In genomic region chr6:16154904-16155303, GRCh38 we compare ENCODE assay signal across 16 cellular contexts. TPM values are rescaled to one million over a fixed set of nuclear protein-coding genes. Genes with fewer than 3 reads are reported as not detected.
DNase-seq lines count a peak whose midpoint lies in the region; ATAC-seq and TF ChIP-seq lines count a peak whose summit lies in the region.
"Had no signal": no experiment of that assay in that cellular context is flagged by ENCODE, and none has a peak within 500 bp of the region (broad histone marks: within the 10 kb centered on the region; RNA-seq: fewer than 3 reads in every experiment).

No MANE protein-coding gene starts in this region.

- TF ChIP-seq CTCF in MCF 10A (IDR thresholded peaks at IDR 0.05; ENCODE audit: unreplicated experiment) (no peak), breast epithelium (IDR thresholded peaks at IDR 0.05) (no peak), left lung (IDR thresholded peaks at IDR 0.05) (no peak)

- POLR2A ChIA-PET in MCF 10A (lab: Yijun Ruan, JAX): interaction anchor here (2.9 kb wide), 1 partner anchor 18 kb away, joined by 9 read pairs; no protein-coding TSS in a partner anchor
- POLR2A ChIA-PET in activated CD4-positive, alpha-beta T cell treated with anti-CD3 and anti-CD28 coated beads for 36 hours (lab: Charles Lee): no interaction called here
- POLR2A ChIA-PET in HEK293T (lab: Yijun Ruan, JAX): no interaction called here

- intact Hi-C loops in MCF 10A (cut with micrococcal nuclease) (no loop called here), breast epithelium (cut with DNase I; ENCODE audit: low total_unique reads) (no loop called here), left lung (cut with DNase I) (no loop called here)
- intact Hi-C loops in activated CD4-positive, alpha-beta T cell treated with anti-CD3 and anti-CD28 coated beads for 36 hours (cut with DNase I, micrococcal nuclease): no loop called here

- H3K9me3 ChIP-seq in breast epithelium (no peaks in the 10 kb centered on the region), left lung (peaks cover 0 to 5% of the 10 kb centered on the region in 2 donors)
- H3K9me3 ChIP-seq: sigmoid colon, transverse colon had no signal

- H3K27ac ChIP-seq in breast epithelium (peak overlapping the region in 1 of 2 donors; percentile 48), left lung (no peak overlapping the region)
- H3K27ac ChIP-seq: 22Rv1, sigmoid colon, transverse colon had no signal

- no peak overlapping the region for H3K27ac Mint-ChIP-seq in MCF 10A (ENCODE audit: low read depth, unreplicated experiment)
- no peak overlapping the region for H3K27ac Mint-ChIP-seq in activated CD4-positive, alpha-beta T cell treated with anti-CD3 and anti-CD28 coated beads for 36 hours
- H3K27ac Mint-ChIP-seq: mesothelial cell of epicardium had no signal

- H3K4me1 Mint-ChIP-seq in MCF 10A (ENCODE audit: insufficient read depth, unreplicated experiment): no peaks in the 10 kb centered on the region
- no peaks in the 10 kb centered on the region for H3K4me1 Mint-ChIP-seq in activated CD4-positive, alpha-beta T cell treated with anti-CD3 and anti-CD28 coated beads for 36 hours

- H3K27me3 ChIP-seq in breast epithelium (no peaks in the 10 kb centered on the region), left lung (no peaks in the 10 kb centered on the region)
- H3K27me3 ChIP-seq: sigmoid colon, transverse colon had no signal

- no peak overlapping the region for H3K4me3 Mint-ChIP-seq in MCF 10A (ENCODE audit: unreplicated experiment)
- no peak overlapping the region for H3K4me3 Mint-ChIP-seq in activated CD4-positive, alpha-beta T cell treated with anti-CD3 and anti-CD28 coated beads for 36 hours
- H3K4me3 Mint-ChIP-seq: mesothelial cell of epicardium had no signal

- CTCF ChIA-PET in MCF 10A (lab: Yijun Ruan, JAX) (interaction anchor here (1.0 to 1.2 kb wide), 3 partner anchors 25 to 28 kb away, joined by 3 to 7 read pairs (median 7); partner anchors contain the start of gene MYLIP), HEK293T (lab: Yijun Ruan, JAX) (interaction anchor here (1.2 kb wide), 1 partner anchor 28 kb away, joined by 4 read pairs; no protein-coding TSS in a partner anchor)
- CTCF ChIA-PET in activated CD4-positive, alpha-beta T cell treated with anti-CD3 and anti-CD28 coated beads for 36 hours (lab: Charles Lee): interaction anchor here (1.2 to 1.4 kb wide), 2 partner anchors 11 to 12 kb away, joined by 3 read pairs; no protein-coding TSS in a partner anchor

- H3K4me1 ChIP-seq in breast epithelium (no peaks in the 10 kb centered on the region), left lung (no peaks in the 10 kb centered on the region)
- H3K4me1 ChIP-seq: transverse colon had no signal

- H3K9me3 Mint-ChIP-seq in MCF 10A (ENCODE audit: unreplicated experiment): no peaks in the 10 kb centered on the region
- H3K9me3 Mint-ChIP-seq in activated CD4-positive, alpha-beta T cell treated with anti-CD3 and anti-CD28 coated beads for 36 hours (ENCODE audit: low read depth): peaks cover 14% of the 10 kb centered on the region
- H3K9me3 Mint-ChIP-seq: mesothelial cell of epicardium had no signal

- TF ChIP-seq POLR2A in breast epithelium (IDR thresholded peaks at IDR 0.05): no peak

- H3K36me3 ChIP-seq in breast epithelium (no peaks in the 10 kb centered on the region), left lung (peaks cover 0 to 48% of the 10 kb centered on the region in 2 donors)
- H3K36me3 ChIP-seq: transverse colon had no signal

- ATAC-seq in esophagus mucosa (peak; percentile 28), left lung (peak; percentile 79)
- no peak for ATAC-seq in activated CD4-positive, alpha-beta T cell treated with anti-CD3 and anti-CD28 coated beads for 36 hours

- DNase-seq in MCF 10A (ENCODE audit: unreplicated experiment) (peak; percentile 40), breast epithelium (ENCODE audit: low spot score in 2 of 2) (no peak), left lung (no peak), SIG-M5 (lab: John Stamatoyannopoulos, UW) (no peak), HEK293T (ENCODE audit: extremely low spot score) (no peak), NCI-H510A (lab: John Stamatoyannopoulos, UW) (no peak)
- no peak for DNase-seq in activated CD4-positive, alpha-beta T cell treated with anti-CD3 and anti-CD28 coated beads for 36 hours
- DNase-seq: activated naive CD4-positive, alpha-beta T cell treated with anti-CD3 and anti-CD28 coated beads, Interleukin-2, amount 50 U/mL, for 16 hours; NCI-H1048; NCI-H2227 treated with DMSO at 0.1 percent for 48 hours; SHP77 treated with DMSO at 0.1 percent for 48 hours; sigmoid colon; transverse colon had no signal

- no TSS peak for BruUV-seq in MCF 10A (replicated peaks; lab: Mats Ljungman, UMichigan)

- H3K4me3 ChIP-seq in breast epithelium (no peak overlapping the region), left lung (no peak overlapping the region)
- H3K4me3 ChIP-seq: sigmoid colon, transverse colon had no signal

- H3K36me3 Mint-ChIP-seq in MCF 10A (ENCODE audit: insufficient read depth, unreplicated experiment): peaks cover 10% of the 10 kb centered on the region
- peaks cover 65% of the 10 kb centered on the region for H3K36me3 Mint-ChIP-seq in activated CD4-positive, alpha-beta T cell treated with anti-CD3 and anti-CD28 coated beads for 36 hours (ENCODE audit: low read depth)

- no peaks in the 10 kb centered on the region for H3K27me3 Mint-ChIP-seq in MCF 10A (ENCODE audit: insufficient read depth, unreplicated experiment)
- H3K27me3 Mint-ChIP-seq in activated CD4-positive, alpha-beta T cell treated with anti-CD3 and anti-CD28 coated beads for 36 hours: no peaks in the 10 kb centered on the region

TF ChIP-seq in HEK293T, 16 proteins besides CTCF, POLR2A, EP300 and RAD21:
- TF ChIP-seq PKNOX1 (IDR thresholded peaks at IDR 0.05) (no peak), TARDBP (IDR thresholded peaks at IDR 0.05) (no peak), FOXA1 (IDR thresholded peaks at IDR 0.05) (no peak), ZNF384 (IDR thresholded peaks at IDR 0.05) (no peak), ELF4 (IDR thresholded peaks at IDR 0.05) (no peak), SP1 (IDR thresholded peaks at IDR 0.05) (no peak), FOXK2 (IDR thresholded peaks at IDR 0.05) (no peak), BHLHE40 (IDR thresholded peaks at IDR 0.05; ENCODE audit: borderline replicate concordance) (no peak), CTBP1 (IDR thresholded peaks at IDR 0.05; ENCODE audit: borderline replicate concordance) (no peak), NFRKB (IDR thresholded peaks at IDR 0.05) (no peak)
TF ChIP-seq in HEK293T: peak in this region for 0.

RNA-seq across cellular contexts. Expression of gene MYLIP, which starts 26.0 kb away (rescaled TPM):
- total RNA-seq in MCF 10A (2022) (2.1 TPM in 2 replicates), breast epithelium (10 to 100 TPM; 47.2 to 63.0 (median 59.6) TPM), esophagus mucosa (10.6 TPM), left lung (10 to 100 TPM; 27.8 to 30.5 TPM)
- total RNA-seq in activated CD4-positive, alpha-beta T cell treated with anti-CD3 and anti-CD28 coated beads for 36 hours: 10 to 100 TPM in 1 of 2 experiments, 1 to 10 TPM in 1; 9.2 to 10.6 TPM
